ENCODE assay signal across 7 cellular contexts in the genomic region with DNA sequence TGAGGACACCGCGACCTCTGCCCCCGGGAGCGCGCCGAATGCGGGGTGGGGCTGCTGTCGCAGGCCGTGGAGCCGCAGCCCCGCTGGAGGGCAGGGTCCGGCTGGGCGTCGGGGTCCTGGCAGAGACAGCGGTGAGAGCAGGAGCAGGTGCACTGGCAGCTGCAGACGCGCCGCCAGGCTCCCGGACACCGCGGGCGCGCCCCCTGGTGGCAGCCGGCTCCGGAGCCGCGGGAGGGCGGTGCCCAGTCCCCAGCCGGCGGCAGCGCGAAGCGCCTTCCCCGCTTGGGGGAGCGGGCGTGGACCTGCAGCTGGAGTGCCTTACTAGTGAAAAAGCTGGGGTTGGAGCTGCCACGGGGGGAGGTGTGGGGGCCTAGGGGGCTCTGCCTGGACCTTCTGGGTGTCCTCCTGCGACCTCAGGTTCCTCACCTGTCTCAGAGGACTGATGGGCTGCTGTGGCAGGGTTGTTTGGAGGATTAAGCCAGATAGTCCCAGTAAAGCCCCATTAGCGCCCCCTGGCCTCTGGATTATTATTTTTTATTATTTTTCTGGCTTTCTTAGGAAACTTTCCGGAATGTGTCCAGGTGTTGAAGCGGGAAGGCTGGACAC.
A peak's percentile ranks its signal among the peaks of the same experiment; 100 is the strongest.
DNase-seq lines count a peak whose midpoint lies in the region; ATAC-seq and TF ChIP-seq lines count a peak whose summit lies in the region.
"Not testable (repeated sequence)": the region's sequence is repeated elsewhere in the genome, so short reads cannot be mapped to it uniquely, and the experiment has no call there.

No MANE protein-coding gene starts in this region.

- not testable (repeated sequence) for H3K79me2 ChIP-seq in mammary epithelial cell (ENCODE audit: insufficient read depth, low read length)

- H3K9me3 ChIP-seq in mammary epithelial cell (replicated peaks; ENCODE audit: insufficient read depth, low read length); iPS-18c (ENCODE audit: control insufficient read depth, insufficient read depth, low read length): not testable (repeated sequence)

- peak; percentile 44 to 46 for TF ChIP-seq CTCF in mammary epithelial cell (conservative IDR thresholded peaks at IDR 0.05 in 1 of 2, IDR thresholded peaks at IDR 0.05 in 1 of 2; ENCODE audit: extremely low read depth in 1 of 2, insufficient read depth in 1 of 2, low read depth in 1 of 2, low read length in 2 of 2)

- BruUV-seq in mammary epithelial cell (replicated peaks; lab: Mats Ljungman, UMichigan) = not testable (repeated sequence)

- dilution Hi-C loops in mammary epithelial cell (cut with HindIII; ENCODE audit: low sequenced_read_pairs) = not testable (repeated sequence)

- not testable (repeated sequence) for H3K4me1 ChIP-seq in mammary epithelial cell (ENCODE audit: insufficient read depth, low read length)

- not testable (repeated sequence) for H3K9ac ChIP-seq in mammary epithelial cell (ENCODE audit: insufficient read depth, low read length)

- WGBS in mammary epithelial cell (ENCODE audit: low coverage, missing lambda C conversion rate) = 0% methylated on average over 3 of the region's 41 CpGs

- H2AFZ ChIP-seq in mammary epithelial cell (ENCODE audit: low read depth, low read length) = peak overlapping the region; percentile 92

- peak overlapping the region; percentile 77 for H3K4me2 ChIP-seq in mammary epithelial cell (ENCODE audit: insufficient read depth, low read depth, low read length)

- in situ Hi-C loops in mammary epithelial cell (cut with MboI; ENCODE audit: low sequenced_read_pairs in 2 of 2) = not testable (repeated sequence)

- intact Hi-C loops in mammary epithelial cell (cut with micrococcal nuclease) = loop anchor here (1.0 kb wide), 1 partner anchor 128 kb away; no protein-coding TSS in a partner anchor

- CTCF ChIA-PET in mammary epithelial cell (lab: Charles Lee; ENCODE audit: low non-redundant PET) = interaction anchor here (0.6 to 1.6 kb wide), 5 partner anchors 128 to 648 kb away, joined by 3 to 9 read pairs (median 6); no protein-coding TSS in a partner anchor

- not testable (repeated sequence) for H3K27me3 ChIP-seq in mammary epithelial cell (ENCODE audit: insufficient read depth, low read length)

- H3K36me3 ChIP-seq in mammary epithelial cell (ENCODE audit: insufficient read depth, low read length) = not testable (repeated sequence)

- peak; percentile 44 for DNase-seq in NCI-H146 treated with DMSO at 0.1 percent for 48 hours (lab: John Stamatoyannopoulos, UW; ENCODE audit: unreplicated experiment)
- peak; percentile 62 for DNase-seq in activated CD4-positive, CD25-positive, alpha-beta regulatory T cell treated with anti-CD3 and anti-CD28 coated beads, Interleukin-2, amount 50 U/mL, for 16 hours (ENCODE audit: low read depth, low spot score)
- peak; percentile 66 for DNase-seq in mammary epithelial cell

- H4K20me1 ChIP-seq in mammary epithelial cell (ENCODE audit: insufficient read depth, low read length) = not testable (repeated sequence)

- ATAC-seq in GM18502 (IDR thresholded peaks at IDR 0.05; ENCODE audit: poor library complexity, unreplicated experiment) (peak; percentile 98), HG02852 (IDR thresholded peaks at IDR 0.05; ENCODE audit: unreplicated experiment) (peak; percentile 96)

- not testable (repeated sequence) for H3K27ac ChIP-seq in mammary epithelial cell (ENCODE audit: insufficient read depth, low read depth, low read length); skin epidermis

- peak overlapping the region; percentile 37 to 46 (median 44) for H3K4me3 ChIP-seq in mammary epithelial cell (replicated peaks in 1 of 3; ENCODE audit: insufficient read depth in 1 of 3, low read depth in 2 of 3, low read length in 3 of 3)
- peak overlapping the region; percentile 47; the same call in 1 of the 2 replicates for H3K4me3 ChIP-seq in iPS-18c (ENCODE audit: insufficient read depth, low read depth, low read length)
- H3K4me3 ChIP-seq in skin epidermis = peak overlapping the region; percentile 1 to 41 (median 28)
